Comparison of ENCODE assay signal across 8 cellular contexts in genomic region chr4:121096629-121097028, GRCh38. TPM values are rescaled to one million over a fixed set of nuclear protein-coding genes. Genes with fewer than 3 reads are reported as not detected.
DNase-seq lines count a peak whose midpoint lies in the region; ATAC-seq and TF ChIP-seq lines count a peak whose summit lies in the region.

No MANE protein-coding gene starts in this region.

- H3K4me1 Mint-ChIP-seq in activated CD4-positive, alpha-beta T cell treated with anti-CD3 and anti-CD28 coated beads, Interleukin-2, amount 10 ng/mL, durations not matched to agents 7 days and 5 days = no peaks in the 10 kb centered on the region

- no peak overlapping the region for H3K4me3 Mint-ChIP-seq in activated CD4-positive, alpha-beta T cell treated with anti-CD3 and anti-CD28 coated beads, Interleukin-2, amount 10 ng/mL, durations not matched to agents 7 days and 5 days

- no peak overlapping the region for H3K27ac ChIP-seq in right lobe of liver

- no peak overlapping the region for H3K27ac Mint-ChIP-seq in activated CD4-positive, alpha-beta T cell treated with anti-CD3 and anti-CD28 coated beads, Interleukin-2, amount 10 ng/mL, durations not matched to agents 7 days and 5 days

- no peaks in the 10 kb centered on the region for H3K4me1 ChIP-seq in right lobe of liver

- CTCF ChIA-PET in activated CD4-positive, alpha-beta T cell treated with anti-CD3 and anti-CD28 coated beads, Interleukin-2, amount 10 ng/mL, durations not matched to agents 7 days and 5 days (lab: Charles Lee) = no interaction called here

- no peaks in the 10 kb centered on the region for H3K36me3 Mint-ChIP-seq in activated CD4-positive, alpha-beta T cell treated with anti-CD3 and anti-CD28 coated beads, Interleukin-2, amount 10 ng/mL, durations not matched to agents 7 days and 5 days (ENCODE audit: low read depth)

- no peaks in the 10 kb centered on the region for H3K9me3 Mint-ChIP-seq in activated CD4-positive, alpha-beta T cell treated with anti-CD3 and anti-CD28 coated beads, Interleukin-2, amount 10 ng/mL, durations not matched to agents 7 days and 5 days

- DNase-seq in Caki2 (ENCODE audit: low read depth) (peak; percentile 30), LoVo (ENCODE audit: low spot score) (peak; percentile 49), astrocyte of the hippocampus (ENCODE audit: low read depth, low spot score) (peak; percentile 31), right lobe of liver (no peak)
- no peak for DNase-seq in activated CD4-positive, alpha-beta T cell treated with anti-CD3 and anti-CD28 coated beads, Interleukin-2, amount 10 ng/mL, durations not matched to agents 7 days and 5 days

- H3K4me3 ChIP-seq in right lobe of liver = no peak overlapping the region

- no peaks in the 10 kb centered on the region for H3K9me3 ChIP-seq in right lobe of liver

- in situ Hi-C loops in Caki2 (cut with HindIII; ENCODE audit: low pct_unique_long_range_greater_than_20kb, low sequenced_read_pairs) = no loop called here

- H3K27me3 Mint-ChIP-seq in activated CD4-positive, alpha-beta T cell treated with anti-CD3 and anti-CD28 coated beads, Interleukin-2, amount 10 ng/mL, durations not matched to agents 7 days and 5 days = peaks cover 9% of the 10 kb centered on the region

- no peaks in the 10 kb centered on the region for H3K27me3 ChIP-seq in right lobe of liver

- 7% methylated on average over 2 of the region's 2 CpGs for WGBS in right lobe of liver (ENCODE audit: insufficient coverage, low coverage, low lambda C conversion rate, missing lambda C conversion rate)

- peak; percentile 53 to 64 (median 62) for TF ChIP-seq CTCF in right lobe of liver (IDR thresholded peaks at IDR 0.05)

- POLR2A ChIA-PET in activated CD4-positive, alpha-beta T cell treated with anti-CD3 and anti-CD28 coated beads, Interleukin-2, amount 10 ng/mL, durations not matched to agents 7 days and 5 days (lab: Charles Lee) = no interaction called here

- peak in 2 of 4 donors; percentile 45 to 51 for ATAC-seq in right lobe of liver
- ATAC-seq in GM21723 (IDR thresholded peaks at IDR 0.05; ENCODE audit: unreplicated experiment) = no peak
- ATAC-seq in HG03135 (IDR thresholded peaks at IDR 0.05; ENCODE audit: unreplicated experiment) = no peak
- no peak for ATAC-seq in GM19351 (IDR thresholded peaks at IDR 0.05; ENCODE audit: unreplicated experiment)

- intact Hi-C loops in right lobe of liver (cut with DNase I) = no loop called here

- TF ChIP-seq POLR2A in right lobe of liver (IDR thresholded peaks at IDR 0.05) = no peak

- no peaks in the 10 kb centered on the region for H3K36me3 ChIP-seq in right lobe of liver

RNA-seq across cellular contexts. Expression of gene NDNF, which starts 24.3 kb away (rescaled TPM):
- total RNA-seq in Caki2 (2014; rRNA removed; shearing (Covaris generic); ENCODE audit: low replicate concordance) = 2.0 and 2.1 TPM in 2 replicates
- total RNA-seq in right lobe of liver = under 1 TPM; 0.27 to 0.77 (median 0.52) TPM
- under 1 TPM; 0.06 to 0.10 TPM for total RNA-seq in activated CD4-positive, alpha-beta T cell treated with anti-CD3 and anti-CD28 coated beads, Interleukin-2, amount 10 ng/mL, durations not matched to agents 7 days and 5 days

Comparison
In these comparisons a context has a peak if more than half of its experiments do, and no peak if none do; other contexts are left out.
1. DNase-seq: peak in Caki2 (single experiment), LoVo (single experiment) and astrocyte of the hippocampus (single experiment); none in right lobe of liver (0 of 3) and activated CD4-positive, alpha-beta T cell treated with anti-CD3 and anti-CD28 coated beads, Interleukin-2, amount 10 ng/mL, durations not matched to agents 7 days and 5 days (single experiment).